17 cellular contexts compared by ENCODE assay signal in the genomic region with DNA sequence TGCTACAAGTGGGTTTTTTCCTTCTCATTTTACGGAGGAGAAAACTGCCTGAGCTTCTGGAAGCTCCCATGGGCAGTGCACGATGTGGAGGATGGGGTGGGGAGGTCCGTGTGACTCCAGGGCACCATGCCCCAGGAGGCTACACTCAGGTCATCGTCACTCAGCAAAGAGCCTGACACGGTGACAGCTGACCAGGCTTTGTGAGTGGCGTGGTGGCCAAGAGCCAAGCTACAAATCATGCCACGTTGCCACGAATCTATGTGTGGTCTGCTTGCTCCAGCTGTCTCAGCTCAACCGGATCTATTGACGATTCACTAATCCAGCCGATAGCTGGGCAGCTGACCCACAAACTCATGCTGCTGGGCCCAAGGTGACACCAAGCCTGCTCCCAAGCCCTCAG. TPM values are rescaled to one million over a fixed set of nuclear protein-coding genes. Genes with fewer than 3 reads are reported as not detected.
"Had no signal": no experiment of that assay in that cellular context is flagged by ENCODE, and none has a peak within 500 bp of the region (broad histone marks: within the 10 kb centered on the region; RNA-seq: fewer than 3 reads in every experiment).

No MANE protein-coding gene starts in this region.

- H3K4me3 Mint-ChIP-seq: activated B cell treated with CpG ODN at 0.5 μM for 24 hours; central memory CD8-positive, alpha-beta T cell; nephron; T-helper 17 cell had no signal

- H3K27me3 Mint-ChIP-seq: activated B cell treated with CpG ODN at 0.5 μM for 24 hours; central memory CD8-positive, alpha-beta T cell; effector memory CD8-positive, alpha-beta T cell had no signal

- ATAC-seq: effector memory CD8-positive, alpha-beta T cell; T-helper 17 cell had no signal

- H3K27ac Mint-ChIP-seq: activated B cell treated with CpG ODN at 0.5 μM for 24 hours, nephron, T-helper 17 cell had no signal

- H3K36me3 ChIP-seq: adrenal gland, thyroid gland had no signal

- H3K27me3 ChIP-seq: adrenal gland, thyroid gland had no signal

- DNase-seq: activated B cell treated with CpG ODN at 0.5 μM for 24 hours; activated CD4-positive, alpha-beta T cell treated with anti-CD3 and anti-CD28 coated beads, Interleukin-2, amount 50 U/mL, for 1 hour; activated naive CD4-positive, alpha-beta T cell treated with anti-CD3 and anti-CD28 coated beads, Interleukin-2, amount 50 U/mL, for 16 hours; activated T-cell treated with anti-CD3 and anti-CD28 coated beads, Interleukin-2, amount 50 U/mL, for 1 hour; adrenal gland; effector memory CD8-positive, alpha-beta T cell; hypothalamus; stimulated activated CD4-positive, alpha-beta T cell treated with anti-CD3 and anti-CD28 coated beads, Interleukin-4, amount 100 ng/mL, for 4 hours; T-helper 17 cell; thyroid gland had no signal

- H3K4me3 ChIP-seq: adrenal gland, lung, thyroid gland had no signal

RNA-seq across cellular contexts. Expression of a gene that starts 27.6 kb away (rescaled TPM):
- total RNA-seq: activated B cell treated with CpG ODN at 0.5 μM for 24 hours, epithelial cell of proximal tubule, lung, mononuclear cell, omental fat pad, pulmonary artery endothelial cell, T-helper 17 cell, thyroid gland had no signal
